Comparison of ENCODE assay signal across 9 cellular contexts in genomic region chr16:3004319-3004718, GRCh38. TPM values are rescaled to one million over a fixed set of nuclear protein-coding genes. Genes with fewer than 3 reads are reported as not detected.
DNase-seq lines count a peak whose midpoint lies in the region; ATAC-seq, FAIRE-seq and TF ChIP-seq lines count a peak whose summit lies in the region.
"Had no signal": no experiment of that assay in that cellular context is flagged by ENCODE, and none has a peak within 500 bp of the region (broad histone marks: within the 10 kb centered on the region; RNA-seq: fewer than 3 reads in every experiment).

No MANE protein-coding gene starts in this region.

- peaks cover 3% of the 10 kb centered on the region for H3K27me3 Mint-ChIP-seq in endodermal cell (ENCODE audit: insufficient read depth)

- peaks cover 34% of the 10 kb centered on the region for H3K4me1 Mint-ChIP-seq in endodermal cell

- H3K27ac ChIP-seq in A549 (peak overlapping the region; percentile 76 to 87; a peak in 5 of 6 replicates), endodermal cell (ENCODE audit: low read depth, low read length) (no peak overlapping the region)
- H3K27ac ChIP-seq: RWPE1 had no signal

- H3K4me2 ChIP-seq in A549 = peak overlapping the region; percentile 100

- no peaks in the 10 kb centered on the region for H3K27me3 ChIP-seq in endodermal cell (ENCODE audit: control insufficient read depth, insufficient read depth, low read length, poor library complexity, severe bottlenecking)

- TF ChIP-seq RAD21 in A549 (conservative IDR thresholded peaks at IDR 0.05 in 1 of 2, IDR thresholded peaks at IDR 0.05 in 1 of 2) = no peak

- H3K9me3 Mint-ChIP-seq in endodermal cell = no peaks in the 10 kb centered on the region

- CTCF ChIA-PET in A549 (lab: Yijun Ruan, JAX) = interaction anchor here (0.6 to 14.8 kb wide), 21 partner anchors 8 to 1278 kb away, joined by 3 to 214 read pairs (median 4); partner anchors contain the start of genes CLDN6, HCFC1R1, THOC6 and TNFRSF12A

- H3K4me3 ChIP-seq in A549 = peak overlapping the region; percentile 65
- H3K4me3 ChIP-seq in endodermal cell (ENCODE audit: low read length) = no peak overlapping the region

- DNase-seq in A549 (ENCODE audit: low read depth in 1 of 2, low spot score in 1 of 2) = no peak
- DNase-seq in endodermal cell = no peak
- DNase-seq in hepatic stellate cell (ENCODE audit: low spot score) = no peak
- DNase-seq in AML-193 (lab: John Stamatoyannopoulos, UW) = no peak

- no peaks in the 10 kb centered on the region for H3K36me3 ChIP-seq in endodermal cell (ENCODE audit: control insufficient read depth, insufficient read depth, low read length)

- TF ChIP-seq POLR2A in A549 (IDR thresholded peaks at IDR 0.05; ENCODE audit: low read length) = no peak

- no peak for TF ChIP-seq EP300 in A549 (IDR thresholded peaks at IDR 0.05)

- no peak for FAIRE-seq in A549 (lab: Jason Lieb, UNC)

- WGBS in A549 (ENCODE audit: missing lambda C conversion rate) = 3% methylated on average over 7 of the region's 67 CpGs
- WGBS in endodermal cell (ENCODE audit: insufficient coverage in 1 of 2, insufficient read length in 1 of 2), 2 experiments = 0 to 1% methylated on average over 25 to 67 of the region's 67 CpGs

- POLR2A ChIA-PET in A549 (lab: Yijun Ruan, JAX) = interaction anchor here (1.7 to 9.6 kb wide), 2 partner anchors 17 to 24 kb away, joined by 7 to 107 read pairs; partner anchors contain the start of genes HCFC1R1, THOC6 and TNFRSF12A

- H3K4me1 ChIP-seq in A549 = peaks cover 15% of the 10 kb centered on the region; the same call in 2 of the 3 replicates
- H3K4me1 ChIP-seq in endodermal cell (ENCODE audit: control insufficient read depth, insufficient read depth, low read length) = peaks cover 21% of the 10 kb centered on the region

- H3K36me3 Mint-ChIP-seq in endodermal cell (ENCODE audit: low read depth) = no peaks in the 10 kb centered on the region

- H3K9ac ChIP-seq in endodermal cell (ENCODE audit: extremely low read depth, low read length, poor library complexity, severe bottlenecking) = no peak overlapping the region

- H3K9me3 ChIP-seq in A549 (no peaks in the 10 kb centered on the region), endodermal cell (ENCODE audit: control insufficient read depth, low read length) (no peaks in the 10 kb centered on the region)

- ATAC-seq in A549 (peak in 1 of 2 experiments; percentile 69; a peak in 3 of 6 replicates), GM18873 (IDR thresholded peaks at IDR 0.05; ENCODE audit: low FRiP score, unreplicated experiment) (peak; percentile 1), HG03558 (IDR thresholded peaks at IDR 0.05; ENCODE audit: extremely low read depth, unreplicated experiment) (peak; percentile 4), GM18519 (IDR thresholded peaks at IDR 0.05; ENCODE audit: low FRiP score, unreplicated experiment) (no peak), HG03469 (IDR thresholded peaks at IDR 0.05; ENCODE audit: unreplicated experiment) (no peak)

- no peak for TF ChIP-seq CTCF in A549 (IDR thresholded peaks at IDR 0.05)
- no peak for TF ChIP-seq CTCF in endodermal cell (conservative IDR thresholded peaks at IDR 0.05)

- no peak overlapping the region for H3K27ac Mint-ChIP-seq in endodermal cell

- H3K4me3 Mint-ChIP-seq in endodermal cell = peak overlapping the region; percentile 59

TF ChIP-seq in A549, 52 proteins besides CTCF, POLR2A, EP300 and RAD21:
- no peak for TF ChIP-seq JUNB (IDR thresholded peaks at IDR 0.05)
- TF ChIP-seq ESRRA (IDR thresholded peaks at IDR 0.05; ENCODE audit: borderline replicate concordance, low read length) = no peak
- no peak for TF ChIP-seq CHD4 (IDR thresholded peaks at IDR 0.05; ENCODE audit: borderline replicate concordance)
- TF ChIP-seq FOSL2 (IDR thresholded peaks at IDR 0.05) = no peak
- no peak for TF ChIP-seq FOSL2 (CRISPR knock-in tag; IDR thresholded peaks at IDR 0.05)
- no peak for TF ChIP-seq SREBF2 (IDR thresholded peaks at IDR 0.05)
- TF ChIP-seq GATA3 (IDR thresholded peaks at IDR 0.05; ENCODE audit: borderline replicate concordance) = no peak
- no peak for TF ChIP-seq NR3C1 (IDR thresholded peaks at IDR 0.05)
- TF ChIP-seq TP53 (CRISPR knock-in tag; IDR thresholded peaks at IDR 0.05) = no peak
- TF ChIP-seq CBX2 (IDR thresholded peaks at IDR 0.05; ENCODE audit: borderline replicate concordance, low read depth) = no peak
- no peak for TF ChIP-seq MAFK (IDR thresholded peaks at IDR 0.05; ENCODE audit: partially characterized antibody)
- TF ChIP-seq RARB (CRISPR knock-in tag; IDR thresholded peaks at IDR 0.05) = no peak
- no peak for TF ChIP-seq HDAC2 (IDR thresholded peaks at IDR 0.05)
- TF ChIP-seq EHMT2 (IDR thresholded peaks at IDR 0.05; ENCODE audit: low read depth) = no peak
- no peak for TF ChIP-seq EHF (CRISPR knock-in tag; IDR thresholded peaks at IDR 0.05)
- no peak for TF ChIP-seq SMC3 (IDR thresholded peaks at IDR 0.05)
- TF ChIP-seq JUN (IDR thresholded peaks at IDR 0.05) = no peak
- no peak for TF ChIP-seq CBX8 (IDR thresholded peaks at IDR 0.05)
- no peak for TF ChIP-seq NPAS2 (CRISPR knock-in tag; IDR thresholded peaks at IDR 0.05; ENCODE audit: borderline replicate concordance)
- TF ChIP-seq POLR2AphosphoS2 (conservative IDR thresholded peaks at IDR 0.05; ENCODE audit: low read length) = no peak

RNA-seq across cellular contexts. Expression of gene CLDN9, which starts 8.4 kb away (rescaled TPM):
- polyA plus RNA-seq in A549 (2011; rRNA removed) = 0.03 and 0.12 TPM in 2 replicates
- 0.12 and 0.22 TPM in 2 replicates for polyA plus RNA-seq in A549 (2012; cell fraction: cytosol; rRNA removed)
- 1.1 and 1.8 TPM in 2 replicates for polyA plus RNA-seq in A549 (2012; cell fraction: nucleus; rRNA removed)
- 0.06 to 0.16 TPM (median 0.12 TPM) in 3 replicates for polyA plus RNA-seq in A549 (2017; fragmentation: RNase III; extraction: RNeasy Plus Mini Kit Qiagen cat#74134 plus additional on column Dnase treatment)
- polyA minus RNA-seq in A549 (2011; rRNA and poly(A)+ RNA removed) = 0.15 and 0.17 TPM in 2 replicates
- under 1 TPM in 1 of 2 donors, not detected in 1; 0.18 TPM for total RNA-seq in endodermal cell
- not detected for polyA plus RNA-seq in endodermal cell (2013, experiment 1 of 2)
- polyA plus RNA-seq in endodermal cell (2013, experiment 2 of 2) = 0.12 TPM

RNA-seq across cellular contexts. Expression of gene CLDN6, which starts 13.7 kb away (rescaled TPM):
- polyA plus RNA-seq in A549 (2011; rRNA removed) (0.11 TPM in 1 of 2 replicates, not detected in the other), A549 (2017; fragmentation: RNase III; extraction: RNeasy Plus Mini Kit Qiagen cat#74134 plus additional on column Dnase treatment) (0.13 to 0.25 TPM (median 0.20 TPM) in 3 replicates)
- polyA plus RNA-seq in A549 (2012; cell fraction: cytosol; rRNA removed) = 0.12 and 0.18 TPM in 2 replicates
- 0.34 and 0.35 TPM in 2 replicates for polyA plus RNA-seq in A549 (2012; cell fraction: nucleus; rRNA removed)
- polyA minus RNA-seq in A549 (2011; rRNA and poly(A)+ RNA removed) = 0.24 and 1.0 TPM in 2 replicates
- 100 to 1,000 TPM; 404 to 572 TPM for total RNA-seq in endodermal cell
- 135 TPM for polyA plus RNA-seq in endodermal cell (2013, experiment 1 of 2)
- polyA plus RNA-seq in endodermal cell (2013, experiment 2 of 2) = 120 TPM

RNA-seq across cellular contexts. Expression of gene TNFRSF12A, which starts 15.8 kb away (rescaled TPM):
- polyA plus RNA-seq in A549 (2011; rRNA removed) (89.0 and 111 TPM in 2 replicates), A549 (2017; fragmentation: RNase III; extraction: RNeasy Plus Mini Kit Qiagen cat#74134 plus additional on column Dnase treatment) (295 to 325 TPM (median 314 TPM) in 3 replicates)
- polyA plus RNA-seq in A549 (2012; cell fraction: cytosol; rRNA removed) = 356 and 491 TPM in 2 replicates
- 495 and 554 TPM in 2 replicates for polyA plus RNA-seq in A549 (2012; cell fraction: nucleus; rRNA removed)
- 47.6 and 67.3 TPM in 2 replicates for polyA minus RNA-seq in A549 (2011; rRNA and poly(A)+ RNA removed)
- total RNA-seq in endodermal cell = 10 to 100 TPM; 37.8 to 43.5 TPM
- polyA plus RNA-seq in endodermal cell (2013, experiment 1 of 2) = 38.0 TPM
- polyA plus RNA-seq in endodermal cell (2013, experiment 2 of 2) = 36.2 TPM

RNA-seq across cellular contexts. Expression of gene HCFC1R1, which starts 19.4 kb away (rescaled TPM):
- 46.4 and 60.3 TPM in 2 replicates for polyA plus RNA-seq in A549 (2011; rRNA removed)
- 128 and 183 TPM in 2 replicates for polyA plus RNA-seq in A549 (2012; cell fraction: cytosol; rRNA removed)
- polyA plus RNA-seq in A549 (2012; cell fraction: nucleus; rRNA removed) = 74.6 and 88.1 TPM in 2 replicates
- polyA plus RNA-seq in A549 (2017; fragmentation: RNase III; extraction: RNeasy Plus Mini Kit Qiagen cat#74134 plus additional on column Dnase treatment) = 131 to 199 TPM (median 179 TPM) in 3 replicates
- 39.3 and 47.7 TPM in 2 replicates for polyA minus RNA-seq in A549 (2011; rRNA and poly(A)+ RNA removed)
- total RNA-seq in endodermal cell = 10 to 100 TPM; 49.8 to 59.1 TPM
- 68.3 TPM for polyA plus RNA-seq in endodermal cell (2013, experiment 1 of 2)
- 61.5 TPM for polyA plus RNA-seq in endodermal cell (2013, experiment 2 of 2)

RNA-seq across cellular contexts. Expression of gene THOC6, which starts 19.5 kb away (rescaled TPM):
- 31.8 and 32.5 TPM in 2 replicates for polyA plus RNA-seq in A549 (2011; rRNA removed)
- 72.2 and 84.2 TPM in 2 replicates for polyA plus RNA-seq in A549 (2012; cell fraction: cytosol; rRNA removed)
- 171 and 186 TPM in 2 replicates for polyA plus RNA-seq in A549 (2012; cell fraction: nucleus; rRNA removed)
- polyA plus RNA-seq in A549 (2017; fragmentation: RNase III; extraction: RNeasy Plus Mini Kit Qiagen cat#74134 plus additional on column Dnase treatment) = 48.7 to 56.5 TPM (median 53.2 TPM) in 3 replicates
- polyA minus RNA-seq in A549 (2011; rRNA and poly(A)+ RNA removed) = 41.4 and 51.4 TPM in 2 replicates
- total RNA-seq in endodermal cell = 10 to 100 TPM; 45.8 to 52.4 TPM
- polyA plus RNA-seq in endodermal cell (2013, experiment 1 of 2) = 34.6 TPM
- 34.8 TPM for polyA plus RNA-seq in endodermal cell (2013, experiment 2 of 2)

Comparison
In these comparisons a context has a peak if more than half of its experiments do, and no peak if none do; other contexts are left out.
1. ATAC-seq: peak in GM18873 (single experiment) and HG03558 (single experiment); none in GM18519 (single experiment) and HG03469 (single experiment).